ENCODE assay signal across 11 cellular contexts in genomic region chr5:1497271-1497777, GRCh38. TPM values are rescaled to one million over a fixed set of nuclear protein-coding genes. Genes with fewer than 3 reads are reported as not detected.
DNase-seq lines count a peak whose midpoint lies in the region; ATAC-seq and TF ChIP-seq lines count a peak whose summit lies in the region.
"Had no signal": no experiment of that assay in that cellular context is flagged by ENCODE, and none has a peak within 500 bp of the region (broad histone marks: within the 10 kb centered on the region; RNA-seq: fewer than 3 reads in every experiment).

No MANE protein-coding gene starts in this region.

- H3K4me2 ChIP-seq in H9 (ENCODE audit: insufficient read depth, insufficient read length, low read length) (no peak overlapping the region), neuronal stem cell (ENCODE audit: insufficient read depth, low read length, poor library complexity, severe bottlenecking) (no peak overlapping the region), smooth muscle cell (no peak overlapping the region)

- DNase-seq in H9: no peak
- DNase-seq in neuronal stem cell (ENCODE audit: low spot score): no peak
- DNase-seq in WERI-Rb-1: no peak
- DNase-seq in smooth muscle cell (lab: John Stamatoyannopoulos, UW; ENCODE audit: unreplicated experiment): no peak
- DNase-seq: activated CD4-positive, alpha-beta memory T cell treated with anti-CD3 and anti-CD28 coated beads for 36 hours; mesenchymal stem cell had no signal

- H3K9ac ChIP-seq in H9 (ENCODE audit: extremely low read depth, insufficient read length, low read length): no peak overlapping the region
- H3K9ac ChIP-seq in neuronal stem cell (ENCODE audit: low read depth, low read length, poor library complexity): no peak overlapping the region
- H3K9ac ChIP-seq in smooth muscle cell (ENCODE audit: low read depth): no peak overlapping the region

- H3K14ac ChIP-seq in H9 (ENCODE audit: insufficient read depth, low read length): no peak overlapping the region
- H3K14ac ChIP-seq in neuronal stem cell (ENCODE audit: low read length): no peak overlapping the region

- no peak overlapping the region for H3K56ac ChIP-seq in H9 (ENCODE audit: insufficient read length, low read depth, low read length)

- H3K36me3 ChIP-seq in neuronal stem cell (replicated peaks in 1 of 2; ENCODE audit: control insufficient read depth in 2 of 2, insufficient read depth in 2 of 2, low read length in 2 of 2) (peaks cover 37 to 77% of the 10 kb centered on the region in 2 donors), WERI-Rb-1 (peaks cover 82% of the 10 kb centered on the region), smooth muscle cell (ENCODE audit: low read depth) (no peaks in the 10 kb centered on the region)

- peaks cover 7% of the 10 kb centered on the region for H3K79me1 ChIP-seq in H9 (ENCODE audit: insufficient read depth, low read depth, low read length, poor library complexity, severe bottlenecking)
- peaks cover 29% of the 10 kb centered on the region for H3K79me1 ChIP-seq in neuronal stem cell (ENCODE audit: low read depth, low read length)

- WGBS in H9 (ENCODE audit: extremely low coverage, insufficient read length, low lambda C conversion rate): no CpG with 5 or more reads among the region's 14 CpGs
- WGBS in neuronal stem cell (ENCODE audit: extremely low coverage in 2 of 2, insufficient read length in 2 of 2, insufficient replicate concordance in 1 of 2), 2 donors: no CpG with 5 or more reads among the region's 14 CpGs
- 86% methylated on average over 14 of the region's 14 CpGs for WGBS in smooth muscle cell (ENCODE audit: low lambda C conversion rate)

- no peaks in the 10 kb centered on the region for H3K27me3 Mint-ChIP-seq in H9 (ENCODE audit: low read depth)
- H3K27me3 Mint-ChIP-seq: activated CD4-positive, alpha-beta memory T cell treated with anti-CD3 and anti-CD28 coated beads for 36 hours had no signal

- H3K18ac ChIP-seq in H9 (ENCODE audit: insufficient read length, low read depth, low read length) (no peak overlapping the region), neuronal stem cell (ENCODE audit: low read length) (no peak overlapping the region)

- H4K8ac ChIP-seq in H9 (replicated peaks; ENCODE audit: insufficient read length, low read depth, low read length) (no peak overlapping the region), neuronal stem cell (ENCODE audit: low read depth, low read length) (no peak overlapping the region)

- ATAC-seq in GM18909 (IDR thresholded peaks at IDR 0.05; ENCODE audit: poor library complexity, unreplicated experiment): peak; percentile 31
- peak; percentile 7 for ATAC-seq in HG03575 (IDR thresholded peaks at IDR 0.05; ENCODE audit: extremely low read depth, insufficient number of reproducible peaks, low FRiP score, unreplicated experiment)
- no peak for ATAC-seq in activated CD4-positive, CD25-positive, alpha-beta regulatory T cell treated with anti-CD3 and anti-CD28 coated beads, Interleukin-2, amount 50 U/mL, for 24 hours

- H3K9me3 ChIP-seq in H9 (ENCODE audit: control insufficient read depth, low read depth, low read length) (no peaks in the 10 kb centered on the region), neuronal stem cell (replicated peaks in 1 of 2; ENCODE audit: control insufficient read depth in 2 of 2, insufficient read depth in 1 of 2, low read depth in 1 of 2, low read length in 2 of 2) (no peaks in the 10 kb centered on the region), WERI-Rb-1 (ENCODE audit: severe bottlenecking) (no peaks in the 10 kb centered on the region), smooth muscle cell (replicated peaks; ENCODE audit: low read depth) (no peaks in the 10 kb centered on the region)

- H4K20me1 ChIP-seq in H9 (ENCODE audit: control insufficient read depth, insufficient read depth, insufficient read length) (peaks cover 2% of the 10 kb centered on the region), smooth muscle cell (ENCODE audit: low read depth) (peaks cover 100% of the 10 kb centered on the region)

- H3F3A ChIP-seq in smooth muscle cell (ENCODE audit: low read depth): no peaks in the 10 kb centered on the region

- H3K79me2 ChIP-seq in H9 (ENCODE audit: insufficient read depth, low read length): peaks cover 21% of the 10 kb centered on the region
- peaks cover 30% of the 10 kb centered on the region for H3K79me2 ChIP-seq in smooth muscle cell (ENCODE audit: low read depth)

- H3K4me1 ChIP-seq in H9 (ENCODE audit: insufficient read depth, low read length) (no peaks in the 10 kb centered on the region), neuronal stem cell (ENCODE audit: control insufficient read depth in 2 of 2, insufficient read depth in 1 of 2, low read depth in 1 of 2, low read length in 2 of 2) (no peaks in the 10 kb centered on the region), smooth muscle cell (ENCODE audit: low read depth) (no peaks in the 10 kb centered on the region)

- H2BK120ac ChIP-seq in H9 (ENCODE audit: low read depth, low read length, poor library complexity, severe bottlenecking): no peak overlapping the region
- H2BK120ac ChIP-seq in neuronal stem cell (ENCODE audit: low read depth, low read length): no peak overlapping the region

- H2AK5ac ChIP-seq in H9 (ENCODE audit: insufficient read length, low read length) (no peak overlapping the region), neuronal stem cell (ENCODE audit: low read depth, low read length) (no peak overlapping the region)

- H3K36me3 Mint-ChIP-seq in H9 (ENCODE audit: insufficient read depth in 1 of 3, low read depth in 3 of 3): peaks cover 21 to 72% (median 71%) of the 10 kb centered on the region in 3 experiments

- no peak for TF ChIP-seq CTCF in H9 (conservative IDR thresholded peaks at IDR 0.05)
- TF ChIP-seq CTCF in WERI-Rb-1 (IDR thresholded peaks at IDR 0.05; ENCODE audit: low read depth, low read length): no peak
- TF ChIP-seq CTCF in smooth muscle cell (IDR thresholded peaks at IDR 0.05; ENCODE audit: borderline replicate concordance, insufficient read depth, poor library complexity, severe bottlenecking): no peak

- H3K27me3 ChIP-seq in H9 (ENCODE audit: insufficient read depth, low read length) (no peaks in the 10 kb centered on the region), neuronal stem cell (ENCODE audit: control insufficient read depth in 3 of 3, insufficient read depth in 3 of 3, low read depth in 1 of 3, low read length in 3 of 3) (no peaks in the 10 kb centered on the region), WERI-Rb-1 (ENCODE audit: insufficient read depth, low read depth, severe bottlenecking) (no peaks in the 10 kb centered on the region), smooth muscle cell (ENCODE audit: low read depth) (no peaks in the 10 kb centered on the region)

- H3K27ac Mint-ChIP-seq in H9: peak overlapping the region in 2 of 3 experiments; percentile 76 to 88; a peak in 4 of 7 replicates
- H3K27ac Mint-ChIP-seq: activated CD4-positive, alpha-beta memory T cell treated with anti-CD3 and anti-CD28 coated beads for 36 hours had no signal

- H3K23ac ChIP-seq in H9 (ENCODE audit: insufficient read length, low read depth, low read length) (no peak overlapping the region), neuronal stem cell (ENCODE audit: low read depth, low read length, poor library complexity) (peak overlapping the region; percentile 43)

- H3K4ac ChIP-seq in H9 (ENCODE audit: low read depth, low read length) (no peak overlapping the region), neuronal stem cell (ENCODE audit: low read length) (no peak overlapping the region)

- no peak overlapping the region for H2AFZ ChIP-seq in H9 (ENCODE audit: low read length)
- no peak overlapping the region for H2AFZ ChIP-seq in neuronal stem cell (ENCODE audit: low read length)
- H2AFZ ChIP-seq in smooth muscle cell (ENCODE audit: low read depth): no peak overlapping the region

- H2BK12ac ChIP-seq in H9 (ENCODE audit: insufficient read length, low read depth, low read length) (no peak overlapping the region), neuronal stem cell (ENCODE audit: low read length) (no peak overlapping the region)

- H3K4me3 Mint-ChIP-seq in H9: no peak overlapping the region
- H3K4me3 Mint-ChIP-seq: activated CD4-positive, alpha-beta memory T cell treated with anti-CD3 and anti-CD28 coated beads for 36 hours had no signal

- H2BK5ac ChIP-seq in H9 (ENCODE audit: insufficient read length, low read length) (no peak overlapping the region), neuronal stem cell (ENCODE audit: low read length) (peak overlapping the region; percentile 13)

- no peak overlapping the region for H4K5ac ChIP-seq in H9 (ENCODE audit: insufficient read length, low read depth, low read length)

- H4K91ac ChIP-seq in H9 (ENCODE audit: insufficient read length, low read depth, low read length): no peak overlapping the region
- no peak overlapping the region for H4K91ac ChIP-seq in neuronal stem cell (ENCODE audit: low read depth, low read length, poor library complexity)

- no peaks in the 10 kb centered on the region for H3K23me2 ChIP-seq in H9 (ENCODE audit: insufficient read length, low read depth, low read length, poor library complexity, severe bottlenecking)

- H3K27ac ChIP-seq in H9 (ENCODE audit: insufficient read length, low read depth, low read length) (no peak overlapping the region), neuronal stem cell (replicated peaks; ENCODE audit: low read length) (no peak overlapping the region), WERI-Rb-1 (no peak overlapping the region), smooth muscle cell (ENCODE audit: low read depth) (no peak overlapping the region)

- no peak overlapping the region for H3T11ph ChIP-seq in H9 (ENCODE audit: low read length)

- H3K4me3 ChIP-seq in neuronal stem cell (ENCODE audit: low read length in 2 of 2) (peak overlapping the region in 1 of 2 donors; percentile 27), WERI-Rb-1 (ENCODE audit: low read depth, low read length) (no peak overlapping the region), smooth muscle cell (no peak overlapping the region)

- no peak overlapping the region for H2BK15ac ChIP-seq in H9 (ENCODE audit: low read depth, low read length)
- no peak overlapping the region for H2BK15ac ChIP-seq in neuronal stem cell (ENCODE audit: low read length)

- peaks cover 5 to 6% of the 10 kb centered on the region in 2 experiments for H3K4me1 Mint-ChIP-seq in H9

- no peaks in the 10 kb centered on the region for H3K9me3 Mint-ChIP-seq in H9
- H3K9me3 Mint-ChIP-seq: activated CD4-positive, alpha-beta memory T cell treated with anti-CD3 and anti-CD28 coated beads for 36 hours had no signal

- no peak overlapping the region for H2BK20ac ChIP-seq in H9 (ENCODE audit: low read depth, low read length, poor library complexity, severe bottlenecking)

RNA-seq across cellular contexts. Expression of gene LPCAT1, which starts 26.4 kb away (rescaled TPM):
- total RNA-seq in H9 (2021) (222 and 231 TPM in 2 replicates), smooth muscle cell (42.7 and 52.0 TPM in 2 replicates)
- 92.2 TPM for polyA plus RNA-seq in neuronal stem cell (2013, experiment 1 of 2)
- polyA plus RNA-seq in neuronal stem cell (2013, experiment 2 of 2): 93.4 TPM
- 50.1 and 55.7 TPM in 2 replicates for polyA plus RNA-seq in smooth muscle cell

RNA-seq across cellular contexts. Expression of gene SLC6A3, which starts 52.1 kb away (rescaled TPM):
- 0.50 and 0.61 TPM in 2 replicates for total RNA-seq in H9 (2021)
- 0.26 TPM for polyA plus RNA-seq in neuronal stem cell (2013, experiment 1 of 2)
- 0.15 TPM for polyA plus RNA-seq in neuronal stem cell (2013, experiment 2 of 2)
- total RNA-seq in smooth muscle cell: not detected in 2 replicates
- not detected in 2 replicates for polyA plus RNA-seq in smooth muscle cell
- total RNA-seq: activated CD4-positive, alpha-beta memory T cell treated with anti-CD3 and anti-CD28 coated beads for 36 hours; Daoy; fibroblast of villous mesenchyme had no signal

Comparison
In these comparisons a context has a peak if more than half of its experiments do, and no peak if none do; other contexts are left out.
1. ATAC-seq: peak in GM18909 (single experiment) and HG03575 (single experiment); none in activated CD4-positive, CD25-positive, alpha-beta regulatory T cell treated with anti-CD3 and anti-CD28 coated beads, Interleukin-2, amount 50 U/mL, for 24 hours (0 of 2).